Comparison of ENCODE assay signal across 8 cellular contexts in genomic region chr11:125624756-125625213, GRCh38. TPM values are rescaled to one million over a fixed set of nuclear protein-coding genes. Genes with fewer than 3 reads are reported as not detected.
DNase-seq lines count a peak whose midpoint lies in the region; ATAC-seq and TF ChIP-seq lines count a peak whose summit lies in the region.

TSS of gene CHEK1 (plus strand) at chr11:125625163. CDS start at chr11:125626769, 1,606 bp downstream.

- H3K9me3 ChIP-seq in right lobe of liver: no peaks in the 10 kb centered on the region
- no peaks in the 10 kb centered on the region for H3K9me3 ChIP-seq in upper lobe of left lung

- intact Hi-C loops in Right ventricle myocardium inferior (cut with DNase I): loop anchor here (5.0 kb wide), 3 partner anchors 32 to 127 kb away; partner anchors contain the start of genes EI24, FEZ1 and STT3A
- intact Hi-C loops in left ventricle myocardium superior (cut with micrococcal nuclease): no loop called here
- intact Hi-C loops in right lobe of liver (cut with DNase I): no loop called here

- H3K4me1 ChIP-seq in right lobe of liver: peaks cover 0 to 8% (median 4%) of the 10 kb centered on the region in 4 donors
- H3K4me1 ChIP-seq in upper lobe of left lung: peaks cover 11 to 19% (median 16%) of the 10 kb centered on the region in 4 donors

- 47% methylated on average over 9 of the region's 9 CpGs for whole genome bisulfite sequencing in right lobe of liver (ENCODE audit: insufficient coverage, low coverage, low lambda C conversion rate, missing lambda C conversion rate)
- WGBS in upper lobe of left lung, 2 donors: 58 to 62% methylated on average over 9 of the region's 9 CpGs

- no peaks in the 10 kb centered on the region for H3K27me3 ChIP-seq in right lobe of liver
- H3K27me3 ChIP-seq in upper lobe of left lung: no peaks in the 10 kb centered on the region

- no peak for TF ChIP-seq CTCF in astrocyte of the spinal cord (IDR thresholded peaks at IDR 0.05; ENCODE audit: low read depth, low read length)
- TF ChIP-seq CTCF in right lobe of liver (IDR thresholded peaks at IDR 0.05): no peak
- TF ChIP-seq CTCF in upper lobe of left lung (IDR thresholded peaks at IDR 0.05): no peak

- H3K36me3 ChIP-seq in right lobe of liver: peaks cover 3 to 20% (median 13%) of the 10 kb centered on the region in 4 donors
- H3K36me3 ChIP-seq in upper lobe of left lung: peaks cover 3 to 25% (median 21%) of the 10 kb centered on the region in 4 donors

- DNase-seq in Right ventricle myocardium inferior (ENCODE audit: missing footprints) (peak; percentile 34), left ventricle myocardium superior (no peak), astrocyte of the spinal cord (ENCODE audit: low read depth, low spot score) (no peak), right lobe of liver (no peak), upper lobe of left lung (no peak), AG20443 (ENCODE audit: low spot score) (no peak)

- ATAC-seq in Right ventricle myocardium inferior (no peak), left ventricle myocardium superior (no peak), right lobe of liver (no peak), upper lobe of left lung (ENCODE audit: low FRiP score in 2 of 2) (no peak), GM18909 (IDR thresholded peaks at IDR 0.05; ENCODE audit: poor library complexity, unreplicated experiment) (no peak), HG03460 (IDR thresholded peaks at IDR 0.05; ENCODE audit: unreplicated experiment) (no peak)

- no peak for TF ChIP-seq POLR2A in right lobe of liver (IDR thresholded peaks at IDR 0.05)
- no peak for TF ChIP-seq POLR2A in upper lobe of left lung (IDR thresholded peaks at IDR 0.05)

- TF ChIP-seq EP300 in upper lobe of left lung (IDR thresholded peaks at IDR 0.05): no peak

- in situ Hi-C loops in astrocyte of the spinal cord (cut with HindIII; ENCODE audit: low sequenced_read_pairs): no loop called here

- H3K4me3 ChIP-seq in astrocyte of the spinal cord (ENCODE audit: low read depth, low read length): peak within 1 kb of the TSS; percentile 82
- peak within 1 kb of the TSS; percentile 72 to 85 (median 72) for H3K4me3 ChIP-seq in right lobe of liver
- peak within 1 kb of the TSS; percentile 63 to 79 (median 70) for H3K4me3 ChIP-seq in upper lobe of left lung

- H3K27ac ChIP-seq in right lobe of liver (peak within 1 kb of the TSS; percentile 87 to 93 (median 89)), upper lobe of left lung (peak within 1 kb of the TSS; percentile 87 to 97 (median 91))

RNA-seq across cellular contexts. Expression of gene CHEK1, which starts in this region (rescaled TPM):
- total RNA-seq in Right ventricle myocardium inferior (2.0 TPM), left ventricle myocardium superior (1.5 TPM), right lobe of liver (1 to 10 TPM in 4 of 6 experiments, under 1 TPM in 2; 0.59 to 6.9 (median 1.7) TPM), upper lobe of left lung (1 to 10 TPM; 1.6 to 3.8 (median 2.7) TPM)
